10 cellular contexts compared by ENCODE assay signal in the genomic region with DNA sequence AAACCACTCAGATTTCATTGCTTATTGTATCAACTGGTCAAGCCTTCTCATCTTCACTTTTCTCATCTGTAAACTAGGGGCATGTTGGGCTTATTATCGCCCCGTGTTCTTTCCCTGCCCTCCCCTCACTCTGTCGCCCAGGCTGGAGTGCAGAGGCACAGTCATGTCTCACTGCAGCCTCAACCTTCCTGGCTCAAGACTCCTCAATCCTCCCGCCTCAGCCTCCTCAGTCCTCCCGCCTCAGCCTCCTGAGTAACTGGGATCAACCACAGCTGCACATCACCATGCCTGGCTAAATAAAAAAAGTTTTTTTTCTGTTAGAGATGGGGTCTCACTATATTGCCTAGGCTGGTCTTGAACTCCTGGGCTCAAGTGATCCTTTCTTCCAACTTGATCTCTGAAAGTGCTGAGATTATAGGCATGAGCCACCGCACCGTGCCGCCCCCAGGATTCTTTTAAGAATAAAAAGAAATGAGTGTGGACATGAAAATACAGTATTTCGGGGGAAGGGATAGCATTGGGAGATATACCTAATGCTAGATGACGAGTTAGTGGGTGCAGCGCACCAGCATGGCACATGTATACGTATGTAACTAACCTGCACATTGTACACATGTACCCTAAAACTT. TPM values are rescaled to one million over a fixed set of nuclear protein-coding genes. Genes with fewer than 3 reads are reported as not detected.
DNase-seq lines count a peak whose midpoint lies in the region; ATAC-seq, FAIRE-seq and TF ChIP-seq lines count a peak whose summit lies in the region.
"Had no signal": no experiment of that assay in that cellular context is flagged by ENCODE, and none has a peak within 500 bp of the region (broad histone marks: within the 10 kb centered on the region; RNA-seq: fewer than 3 reads in every experiment).

No MANE protein-coding gene starts in this region.

- WGBS in suprapubic skin, result 76% methylated on average over 12 of the region's 12 CpGs

- H3K27ac Mint-ChIP-seq in activated CD8-positive, alpha-beta memory T cell treated with anti-CD3 and anti-CD28 coated beads, Interleukin-2, amount 10 ng/mL, durations not matched to agents 7 days and 5 days, result peak overlapping the region; percentile 47
- peak overlapping the region; percentile 69 for H3K27ac Mint-ChIP-seq in activated naive CD8-positive, alpha-beta T cell

- H3K27ac ChIP-seq in keratinocyte (ENCODE audit: control insufficient read depth, insufficient read depth, low read length), result peak overlapping the region; percentile 85
- H3K27ac ChIP-seq in suprapubic skin, result peak overlapping the region; percentile 98

- no peaks in the 10 kb centered on the region for H3K27me3 Mint-ChIP-seq in activated CD8-positive, alpha-beta memory T cell treated with anti-CD3 and anti-CD28 coated beads, Interleukin-2, amount 10 ng/mL, durations not matched to agents 7 days and 5 days
- no peaks in the 10 kb centered on the region for H3K27me3 Mint-ChIP-seq in activated naive CD8-positive, alpha-beta T cell

- H3K79me2 ChIP-seq in keratinocyte (ENCODE audit: control insufficient read depth, insufficient read depth, low read length), result peaks cover 67% of the 10 kb centered on the region

- H3K4me2 ChIP-seq in keratinocyte (ENCODE audit: control insufficient read depth, extremely low read depth, insufficient read depth, low read depth, low read length), result peak overlapping the region; percentile 88

- no peak for ATAC-seq in activated CD8-positive, alpha-beta memory T cell treated with anti-CD3 and anti-CD28 coated beads, Interleukin-2, amount 10 ng/mL, durations not matched to agents 7 days and 5 days
- ATAC-seq in GM18861 (IDR thresholded peaks at IDR 0.05; ENCODE audit: unreplicated experiment), result no peak

- no peak for TF ChIP-seq POLR2A in suprapubic skin (IDR thresholded peaks at IDR 0.05)
- TF ChIP-seq POLR2A in GM12891 (IDR thresholded peaks at IDR 0.05; ENCODE audit: low read depth, low read length), result no peak

- no peak for TF ChIP-seq EP300 in suprapubic skin (IDR thresholded peaks at IDR 0.05)

- peak overlapping the region; percentile 91 for H3K9ac ChIP-seq in keratinocyte (ENCODE audit: control insufficient read depth, extremely low read depth, insufficient read depth, low read length)

- DNase-seq in activated CD8-positive, alpha-beta memory T cell treated with anti-CD3 and anti-CD28 coated beads, Interleukin-2, amount 10 ng/mL, durations not matched to agents 7 days and 5 days, result no peak
- DNase-seq in activated CD8-positive, alpha-beta memory T cell treated with anti-CD3 and anti-CD28 coated beads, Interleukin-2, amount 50 U/mL, for 48 hours, result no peak
- DNase-seq in keratinocyte (ENCODE audit: low read depth, low spot score), result no peak
- DNase-seq in suprapubic skin (ENCODE audit: low spot score in 2 of 2), result no peak
- no peak for DNase-seq in GM12891 (ENCODE audit: insufficient read length, low spot score)
- DNase-seq in NCI-H446 (lab: John Stamatoyannopoulos, UW), result no peak
- DNase-seq: NCI-H2081 treated with DMSO at 0.1 percent for 48 hours had no signal

- CTCF ChIA-PET in activated CD8-positive, alpha-beta memory T cell treated with anti-CD3 and anti-CD28 coated beads, Interleukin-2, amount 10 ng/mL, durations not matched to agents 7 days and 5 days (lab: Charles Lee), result interaction anchor here (0.6 to 2.9 kb wide), 3 partner anchors 29 to 1531 kb away, joined by 3 to 9 read pairs (median 3); no protein-coding TSS in a partner anchor

- H3K27me3 ChIP-seq in keratinocyte (ENCODE audit: control insufficient read depth, extremely low read depth, insufficient read depth, low read length) (no peaks in the 10 kb centered on the region), suprapubic skin (no peaks in the 10 kb centered on the region)

- H2AFZ ChIP-seq in keratinocyte (ENCODE audit: control insufficient read depth, low read length), result no peak overlapping the region

- peak overlapping the region; percentile 96 for H3K4me3 Mint-ChIP-seq in activated CD8-positive, alpha-beta memory T cell treated with anti-CD3 and anti-CD28 coated beads, Interleukin-2, amount 10 ng/mL, durations not matched to agents 7 days and 5 days
- H3K4me3 Mint-ChIP-seq in activated naive CD8-positive, alpha-beta T cell, result peak overlapping the region; percentile 95

- no peaks in the 10 kb centered on the region for H3K9me3 Mint-ChIP-seq in activated CD8-positive, alpha-beta memory T cell treated with anti-CD3 and anti-CD28 coated beads, Interleukin-2, amount 10 ng/mL, durations not matched to agents 7 days and 5 days (ENCODE audit: low read depth)
- no peaks in the 10 kb centered on the region for H3K9me3 Mint-ChIP-seq in activated naive CD8-positive, alpha-beta T cell (ENCODE audit: low read depth)

- H3K36me3 ChIP-seq in keratinocyte (ENCODE audit: control insufficient read depth in 2 of 2, extremely low read depth in 1 of 2, insufficient read depth in 2 of 2, low read length in 2 of 2) (peaks cover 4 to 11% of the 10 kb centered on the region in 2 experiments), suprapubic skin (peaks cover 3% of the 10 kb centered on the region)

- H3K9me3 ChIP-seq in keratinocyte (ENCODE audit: control insufficient read depth, low read depth, low read length) (no peaks in the 10 kb centered on the region), suprapubic skin (no peaks in the 10 kb centered on the region)

- H3K4me1 ChIP-seq in keratinocyte (ENCODE audit: control insufficient read depth, extremely low read depth, insufficient read depth, low read length), result peaks cover 15% of the 10 kb centered on the region
- peaks cover 42% of the 10 kb centered on the region for H3K4me1 ChIP-seq in suprapubic skin

- peaks cover 39% of the 10 kb centered on the region for H3K36me3 Mint-ChIP-seq in activated CD8-positive, alpha-beta memory T cell treated with anti-CD3 and anti-CD28 coated beads, Interleukin-2, amount 10 ng/mL, durations not matched to agents 7 days and 5 days
- peaks cover 13% of the 10 kb centered on the region for H3K36me3 Mint-ChIP-seq in activated naive CD8-positive, alpha-beta T cell

- FAIRE-seq in keratinocyte (lab: Jason Lieb, UNC), result no peak
- no peak for FAIRE-seq in GM12891 (lab: Jason Lieb, UNC)

- dilution Hi-C loops in keratinocyte (cut with MboI; ENCODE audit: extremely low pct_ligation_motif_present, low sequenced_read_pairs), result loop anchor here (25.0 kb wide), 1 partner anchor 103 kb away; no protein-coding TSS in a partner anchor

- H3K4me1 Mint-ChIP-seq in activated CD8-positive, alpha-beta memory T cell treated with anti-CD3 and anti-CD28 coated beads, Interleukin-2, amount 10 ng/mL, durations not matched to agents 7 days and 5 days, result peaks cover 50% of the 10 kb centered on the region
- peaks cover 62% of the 10 kb centered on the region for H3K4me1 Mint-ChIP-seq in activated naive CD8-positive, alpha-beta T cell (ENCODE audit: low read depth)

- no peaks in the 10 kb centered on the region for H3K9me1 ChIP-seq in keratinocyte (ENCODE audit: control insufficient read depth, extremely low read depth, insufficient read depth, low read length)

- H3K4me3 ChIP-seq in keratinocyte (ENCODE audit: control insufficient read depth in 2 of 3, extremely low read depth in 1 of 3, insufficient read depth in 2 of 3, low read depth in 1 of 3, low read length in 3 of 3), result peak overlapping the region; percentile 70 to 77 (median 75)
- H3K4me3 ChIP-seq in suprapubic skin, result peak overlapping the region; percentile 97

- H4K20me1 ChIP-seq in keratinocyte (ENCODE audit: control insufficient read depth, extremely low read depth, insufficient read depth, low read length), result peaks cover 3% of the 10 kb centered on the region

- TF ChIP-seq CTCF in keratinocyte (optimal IDR thresholded peaks at IDR 0.05 in 1 of 3, IDR thresholded peaks at IDR 0.05 in 1 of 3, conservative IDR thresholded peaks at IDR 0.05 in 1 of 3; ENCODE audit: extremely low read depth in 1 of 3, insufficient read depth in 2 of 3, low read length in 3 of 3) (no peak), suprapubic skin (IDR thresholded peaks at IDR 0.05) (no peak)

RNA-seq across cellular contexts. Expression of gene MAML1, which starts 2.0 kb away (rescaled TPM):
- 10 to 100 TPM; 34.7 to 34.9 TPM for total RNA-seq in activated CD8-positive, alpha-beta memory T cell treated with anti-CD3 and anti-CD28 coated beads, Interleukin-2, amount 10 ng/mL, durations not matched to agents 7 days and 5 days
- 3.2 to 6.0 TPM (median 4.9 TPM) in 3 replicates for polyA plus RNA-seq in keratinocyte
- 2.4 TPM for polyA plus RNA-seq in keratinocyte (2011; ENCODE audit: low read depth)
- polyA plus RNA-seq in keratinocyte (2011; cell fraction: cytosol; rRNA removed), result 4.4 and 4.7 TPM in 2 replicates
- polyA plus RNA-seq in keratinocyte (2011; cell fraction: nucleus; rRNA removed), result 13.0 and 14.7 TPM in 2 replicates
- polyA plus RNA-seq in keratinocyte (2012; ENCODE audit: low replicate concordance), result 7.6 and 10.0 TPM in 2 replicates
- polyA minus RNA-seq in keratinocyte, result 4.4 to 22.6 TPM (median 7.3 TPM) in 3 replicates
- polyA minus RNA-seq in keratinocyte (2011; cell fraction: cytosol; rRNA and poly(A)+ RNA removed), result 4.8 TPM
- 9.1 and 11.9 TPM in 2 replicates for polyA minus RNA-seq in keratinocyte (2011; cell fraction: nucleus; rRNA and poly(A)+ RNA removed)
- total RNA-seq in suprapubic skin, result 10 to 100 TPM; 26.5 to 45.0 (median 38.6) TPM
- polyA plus RNA-seq in GM12891 (2012; ENCODE audit: low read depth, missing spikeins), result 7.9 TPM

RNA-seq across cellular contexts. Expression of gene CANX, which starts 35.9 kb away (rescaled TPM):
- 100 to 1,000 TPM; 273 to 457 TPM for total RNA-seq in activated CD8-positive, alpha-beta memory T cell treated with anti-CD3 and anti-CD28 coated beads, Interleukin-2, amount 10 ng/mL, durations not matched to agents 7 days and 5 days
- 338 to 720 TPM (median 579 TPM) in 3 replicates for polyA plus RNA-seq in keratinocyte
- polyA plus RNA-seq in keratinocyte (2011; ENCODE audit: low read depth), result 224 TPM
- polyA plus RNA-seq in keratinocyte (2011; cell fraction: cytosol; rRNA removed), result 167 and 348 TPM in 2 replicates
- polyA plus RNA-seq in keratinocyte (2011; cell fraction: nucleus; rRNA removed), result 353 and 525 TPM in 2 replicates
- polyA plus RNA-seq in keratinocyte (2012; ENCODE audit: low replicate concordance), result 255 and 517 TPM in 2 replicates
- polyA minus RNA-seq in keratinocyte, result 749 to 1,149 TPM (median 774 TPM) in 3 replicates
- polyA minus RNA-seq in keratinocyte (2011; cell fraction: cytosol; rRNA and poly(A)+ RNA removed), result 354 TPM
- 542 and 1,030 TPM in 2 replicates for polyA minus RNA-seq in keratinocyte (2011; cell fraction: nucleus; rRNA and poly(A)+ RNA removed)
- total RNA-seq in suprapubic skin, result 100 to 1,000 TPM; 185 to 282 (median 240) TPM
- polyA plus RNA-seq in GM12891 (2012; ENCODE audit: low read depth, missing spikeins), result 191 TPM

RNA-seq across cellular contexts. Expression of gene CBY3, which starts 53.8 kb away (rescaled TPM):
- total RNA-seq in activated CD8-positive, alpha-beta memory T cell treated with anti-CD3 and anti-CD28 coated beads, Interleukin-2, amount 10 ng/mL, durations not matched to agents 7 days and 5 days, result under 1 TPM in 1 of 2 experiments, not detected in 1; 0.59 TPM
- not detected in 3 replicates for polyA plus RNA-seq in keratinocyte
- not detected for polyA plus RNA-seq in keratinocyte (2011; ENCODE audit: low read depth)
- not detected in 2 replicates for polyA plus RNA-seq in keratinocyte (2011; cell fraction: cytosol; rRNA removed)
- not detected in 2 replicates for polyA plus RNA-seq in keratinocyte (2011; cell fraction: nucleus; rRNA removed)
- polyA plus RNA-seq in keratinocyte (2012; ENCODE audit: low replicate concordance), result 0.31 TPM in 1 of 2 replicates, not detected in the other
- not detected in 3 replicates for polyA minus RNA-seq in keratinocyte
- not detected for polyA minus RNA-seq in keratinocyte (2011; cell fraction: cytosol; rRNA and poly(A)+ RNA removed)
- not detected in 2 replicates for polyA minus RNA-seq in keratinocyte (2011; cell fraction: nucleus; rRNA and poly(A)+ RNA removed)
- not detected for total RNA-seq in suprapubic skin
- polyA plus RNA-seq in GM12891 (2012; ENCODE audit: low read depth, missing spikeins), result 0.46 TPM
- total RNA-seq: lower leg skin had no signal

RNA-seq across cellular contexts. Expression of gene LTC4S, which starts 59.1 kb away (rescaled TPM):
- total RNA-seq in activated CD8-positive, alpha-beta memory T cell treated with anti-CD3 and anti-CD28 coated beads, Interleukin-2, amount 10 ng/mL, durations not matched to agents 7 days and 5 days, result 1 to 10 TPM in 1 of 2 experiments, under 1 TPM in 1; 0.91 to 1.5 TPM
- polyA plus RNA-seq in keratinocyte, result 0.30 TPM in 1 of 3 replicates, not detected in the others
- not detected for polyA plus RNA-seq in keratinocyte (2011; ENCODE audit: low read depth)
- polyA plus RNA-seq in keratinocyte (2011; cell fraction: cytosol; rRNA removed), result 0.27 TPM in 1 of 2 replicates, not detected in the other
- polyA plus RNA-seq in keratinocyte (2011; cell fraction: nucleus; rRNA removed), result not detected in 2 replicates
- polyA plus RNA-seq in keratinocyte (2012; ENCODE audit: low replicate concordance), result 0.32 and 0.61 TPM in 2 replicates
- not detected in 3 replicates for polyA minus RNA-seq in keratinocyte
- not detected for polyA minus RNA-seq in keratinocyte (2011; cell fraction: cytosol; rRNA and poly(A)+ RNA removed)
- not detected in 2 replicates for polyA minus RNA-seq in keratinocyte (2011; cell fraction: nucleus; rRNA and poly(A)+ RNA removed)
- 1 to 10 TPM; 3.5 to 7.9 (median 4.5) TPM for total RNA-seq in suprapubic skin
- not detected for polyA plus RNA-seq in GM12891 (2012; ENCODE audit: low read depth, missing spikeins)
